In the genomic region with DNA sequence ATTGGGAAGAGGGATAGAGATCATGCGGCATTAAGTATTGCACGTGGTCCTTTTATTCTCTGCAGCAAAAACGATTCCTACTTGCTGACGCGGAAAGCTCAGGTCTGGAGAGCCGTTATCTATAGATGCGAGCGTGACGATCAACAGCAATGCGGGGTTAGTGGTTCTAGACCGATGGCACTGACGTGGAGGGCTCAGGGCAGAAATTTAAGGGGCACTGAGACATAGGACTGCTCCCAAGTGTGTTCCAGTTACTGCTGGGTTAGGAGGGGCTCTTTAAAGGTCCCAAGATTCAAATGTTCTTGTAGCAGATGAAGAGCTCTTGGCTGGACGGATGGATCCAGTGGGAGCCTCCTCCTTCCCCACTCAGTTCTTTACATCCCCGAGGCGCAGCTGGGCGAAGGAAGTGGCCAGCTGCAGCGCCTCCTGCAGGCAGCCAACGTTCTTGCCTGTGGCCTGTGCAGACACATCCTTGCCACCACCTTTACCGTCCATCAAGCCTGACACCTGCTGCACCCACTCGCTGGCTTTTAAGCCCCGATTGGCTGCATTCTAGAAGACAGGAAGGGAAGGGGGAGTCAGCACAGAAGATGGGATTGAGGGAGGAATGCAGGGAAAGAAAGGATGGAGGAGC, we compare ENCODE assay signal across 9 cellular contexts. TPM values are rescaled to one million over a fixed set of nuclear protein-coding genes. Genes with fewer than 3 reads are reported as not detected.
A peak's percentile ranks its signal among the peaks of the same experiment; 100 is the strongest.
DNase-seq lines count a peak whose midpoint lies in the region; ATAC-seq, FAIRE-seq and TF ChIP-seq lines count a peak whose summit lies in the region.
"Had no signal": no experiment of that assay in that cellular context is flagged by ENCODE, and none has a peak within 500 bp of the region (broad histone marks: within the 10 kb centered on the region; RNA-seq: fewer than 3 reads in every experiment).

No MANE protein-coding gene starts in this region.

- peak overlapping the region; percentile 93 for H3K27ac Mint-ChIP-seq in type B pancreatic cell

- H3K4me1 ChIP-seq in HepG2 (ENCODE audit: insufficient read depth, low read length) = peaks cover 49% of the 10 kb centered on the region
- peaks cover 0 to 20% (median 8%) of the 10 kb centered on the region in 4 donors for H3K4me1 ChIP-seq in right lobe of liver

- in situ Hi-C loops in HepG2 (cut with HindIII; ENCODE audit: extremely low pct_ligation_motif_present, low pct_unique_long_range_greater_than_20kb) = loop anchor here (10.0 kb wide), 1 partner anchor 88 kb away; no protein-coding TSS in a partner anchor

- peak; percentile 62 for TF ChIP-seq RAD21 in HepG2 (CRISPR knock-in tag; IDR thresholded peaks at IDR 0.05)

- peaks cover 19% of the 10 kb centered on the region for H3K79me2 ChIP-seq in HepG2 (ENCODE audit: insufficient read depth, low read length)

- no TSS peak for BruUV-seq in HepG2 (replicated peaks; lab: Mats Ljungman, UMichigan)

- WGBS in HepG2 (ENCODE audit: low lambda C conversion rate) = 88% methylated on average over 21 of the region's 21 CpGs
- WGBS in right lobe of liver (ENCODE audit: insufficient coverage, low coverage, low lambda C conversion rate, missing lambda C conversion rate) = 78% methylated on average over 8 of the region's 21 CpGs

- H3K36me3 Mint-ChIP-seq in type B pancreatic cell = peaks cover 11% of the 10 kb centered on the region

- H3K36me3 ChIP-seq in HepG2 (replicated peaks in 1 of 2; ENCODE audit: control insufficient read depth in 1 of 2, insufficient read depth in 2 of 2, low read length in 2 of 2) = peaks cover 36 to 52% of the 10 kb centered on the region in 2 experiments
- H3K36me3 ChIP-seq in right lobe of liver = peaks cover 0 to 54% (median 40%) of the 10 kb centered on the region in 4 donors
- H3K36me3 ChIP-seq in SK-N-MC (ENCODE audit: insufficient read depth, low read length) = peaks cover 43% of the 10 kb centered on the region; the same call in 1 of the 2 replicates
- H3K36me3 ChIP-seq: uterus had no signal

- DNase-seq in HepG2 (ENCODE audit: low spot score) (no peak), right lobe of liver (no peak), SK-N-MC (ENCODE audit: low read depth, low spot score) (no peak), erythroblast (lab: John Stamatoyannopoulos, UW) (peak; percentile 55 to 67), type B pancreatic cell (ENCODE audit: extremely low spot score, unreplicated experiment) (no peak), GM19238 (ENCODE audit: insufficient read length, low spot score) (no peak), A172 (ENCODE audit: low spot score) (no peak), SW480 (ENCODE audit: low spot score) (no peak)

- CTCF ChIA-PET in HepG2 (lab: Yijun Ruan, JAX; ENCODE audit: low intra/inter-chr PET ratio, low total read pairs) = interaction anchor here (1.3 to 1.4 kb wide), 2 partner anchors 15 to 87 kb away, joined by 4 to 5 read pairs; no protein-coding TSS in a partner anchor

- H3K9me3 Mint-ChIP-seq in type B pancreatic cell = no peaks in the 10 kb centered on the region

- H2AFZ ChIP-seq in HepG2 (ENCODE audit: low read length) = no peak overlapping the region

- 0 out of 4 replicates have a peak, but pooled peaks of 1 of the 2 experiments have one; percentile 28 for TF ChIP-seq POLR2A in HepG2 (IDR thresholded peaks at IDR 0.05; ENCODE audit: insufficient read depth in 1 of 2, low read depth in 2 of 2, low read length in 2 of 2)
- TF ChIP-seq POLR2A in right lobe of liver (IDR thresholded peaks at IDR 0.05) = no peak
- TF ChIP-seq POLR2A in erythroblast (IDR thresholded peaks at IDR 0.05; ENCODE audit: low read length) = no peak

- H3K9ac ChIP-seq in HepG2 (ENCODE audit: insufficient read depth, low read depth, low read length) (no peak overlapping the region), SK-N-MC (ENCODE audit: insufficient read length) (no peak overlapping the region)

- POLR2A ChIA-PET in HepG2 (lab: Yijun Ruan, JAX) = interaction anchor here (0.7 to 2.5 kb wide), 11 partner anchors 10 to 128 kb away, joined by 3 to 33 read pairs (median 4); partner anchors contain the start of genes AARS1 and DDX19A

- ATAC-seq in HepG2 = peak; percentile 36
- ATAC-seq in right lobe of liver = no peak

- peak overlapping the region; percentile 93 for H3K4me3 Mint-ChIP-seq in type B pancreatic cell

- no peak for FAIRE-seq in HepG2 (lab: Jason Lieb, UNC)

- no peaks in the 10 kb centered on the region for H3K27me3 Mint-ChIP-seq in type B pancreatic cell

- no peak overlapping the region for H3K27ac ChIP-seq in HepG2 (ENCODE audit: extremely low read length, insufficient read depth, low read length)
- H3K27ac ChIP-seq in right lobe of liver = no peak overlapping the region
- peak overlapping the region; percentile 70 for H3K27ac ChIP-seq in SK-N-MC

- peaks cover 4% of the 10 kb centered on the region for H3K4me1 Mint-ChIP-seq in type B pancreatic cell (ENCODE audit: unreplicated experiment)

- H3K4me3 ChIP-seq in HepG2 (replicated peaks in 1 of 3; ENCODE audit: insufficient read depth in 1 of 3, low read depth in 2 of 3, low read length in 3 of 3) (no peak overlapping the region), right lobe of liver (no peak overlapping the region), SK-N-MC (no peak overlapping the region; the same call in 1 of the 2 replicates)

- peaks cover 24% of the 10 kb centered on the region for H4K20me1 ChIP-seq in HepG2 (ENCODE audit: insufficient read depth, low read length)

- H3K27me3 ChIP-seq in HepG2 (ENCODE audit: control insufficient read depth in 1 of 2, insufficient read depth in 2 of 2, low read length in 2 of 2) = no peaks in the 10 kb centered on the region
- H3K27me3 ChIP-seq in right lobe of liver = no peaks in the 10 kb centered on the region
- H3K27me3 ChIP-seq: uterus had no signal

- H3K9me3 ChIP-seq in HepG2 (ENCODE audit: low read length) (no peaks in the 10 kb centered on the region), right lobe of liver (no peaks in the 10 kb centered on the region), SK-N-MC (ENCODE audit: low read depth, low read length) (no peaks in the 10 kb centered on the region)
- H3K9me3 ChIP-seq: uterus had no signal

- TF ChIP-seq EP300 in HepG2 (IDR thresholded peaks at IDR 0.05; ENCODE audit: low read depth in 2 of 2, low read length in 2 of 2) = no peak
- no peak for TF ChIP-seq EP300 in HepG2 (CRISPR knock-in tag; IDR thresholded peaks at IDR 0.05; ENCODE audit: borderline replicate concordance)

- H3K4me2 ChIP-seq in HepG2 (ENCODE audit: low read depth, low read length) = no peak overlapping the region

- TF ChIP-seq CTCF in HepG2 (CRISPR knock-in tag; IDR thresholded peaks at IDR 0.05) (peak; percentile 80), right lobe of liver (IDR thresholded peaks at IDR 0.05) (peak in 2 of 4 donors; percentile 9 to 28), type B pancreatic cell (conservative IDR thresholded peaks at IDR 0.05) (peak; percentile 63)

- intact Hi-C loops in HepG2 (cut with micrococcal nuclease; ENCODE audit: unreplicated experiment) (loop anchor here (5.0 kb wide), 1 partner anchor 100 kb away; no protein-coding TSS in a partner anchor), right lobe of liver (cut with DNase I) (loop anchor here in 1 of 2 donors (10.0 kb wide), 1 partner anchor 88 kb away; no protein-coding TSS in a partner anchor)

RNA-seq across cellular contexts. Expression of gene EXOSC6, which starts 0.7 kb away (rescaled TPM):
- total RNA-seq in HepG2 (2016; rRNA removed; fragmentation: Illumina TruSeq; extraction: Trizol) = 37.3 and 39.9 TPM in 2 replicates
- total RNA-seq in HepG2 (2016; cell fraction: cytosol; rRNA removed; fragmentation: Illumina TruSeq; extraction: Trizol; ENCODE audit: low read depth) = 5.3 and 5.4 TPM in 2 replicates
- 34.7 and 39.3 TPM in 2 replicates for total RNA-seq in HepG2 (2016; cell fraction: insoluble cytoplasmic fraction; rRNA removed; fragmentation: Illumina TruSeq; extraction: Trizol)
- 18.9 and 19.3 TPM in 2 replicates for total RNA-seq in HepG2 (2016; cell fraction: membrane; rRNA removed; fragmentation: Illumina TruSeq; extraction: Trizol)
- total RNA-seq in HepG2 (2016; cell fraction: nucleus; rRNA removed; fragmentation: Illumina TruSeq; extraction: Trizol) = 16.9 and 19.9 TPM in 2 replicates
- polyA plus RNA-seq in HepG2 (2011; rRNA removed) = 11.9 and 13.1 TPM in 2 replicates
- 9.7 and 11.4 TPM in 2 replicates for polyA plus RNA-seq in HepG2 (2011; cell fraction: cytosol; rRNA removed)
- 9.3 and 9.8 TPM in 2 replicates for polyA plus RNA-seq in HepG2 (2011; cell fraction: nucleus; rRNA removed)
- polyA plus RNA-seq in HepG2 (2012) = 7.2 and 9.5 TPM in 2 replicates
- 3.1 and 3.2 TPM in 2 replicates for polyA plus RNA-seq in HepG2 (2016; cell fraction: cytosol; fragmentation: Illumina TruSeq; extraction: Trizol; ENCODE audit: low read depth)
- polyA plus RNA-seq in HepG2 (2016; cell fraction: insoluble cytoplasmic fraction; fragmentation: Illumina TruSeq; extraction: Trizol; ENCODE audit: low read depth) = 28.6 and 29.3 TPM in 2 replicates
- polyA plus RNA-seq in HepG2 (2016; cell fraction: membrane; fragmentation: Illumina TruSeq; extraction: Trizol; ENCODE audit: low read depth) = 8.0 and 8.8 TPM in 2 replicates
- 26.7 and 27.4 TPM in 2 replicates for polyA plus RNA-seq in HepG2 (2016; cell fraction: nucleus; fragmentation: Illumina TruSeq; extraction: Trizol; ENCODE audit: insufficient read depth, low read depth)
- polyA minus RNA-seq in HepG2 (2011; rRNA and poly(A)+ RNA removed; ENCODE audit: low replicate concordance) = 8.3 and 9.3 TPM in 2 replicates
- 16.9 and 17.1 TPM in 2 replicates for polyA minus RNA-seq in HepG2 (2011; cell fraction: cytosol; rRNA and poly(A)+ RNA removed)
- 11.1 and 13.6 TPM in 2 replicates for polyA minus RNA-seq in HepG2 (2011; cell fraction: nucleus; rRNA and poly(A)+ RNA removed)
- total RNA-seq in right lobe of liver = 10 to 100 TPM in 3 of 6 experiments, 1 to 10 TPM in 3; 6.1 to 13.1 (median 10.2) TPM
- 22.0 and 27.5 TPM in 2 replicates for total RNA-seq in type B pancreatic cell (ENCODE audit: low replicate concordance)
- total RNA-seq in A172 (2014; rRNA removed; shearing (Covaris generic)) = 44.5 and 49.4 TPM in 2 replicates

RNA-seq across cellular contexts. Expression of gene AARS1, which starts 36.8 kb away (rescaled TPM):
- total RNA-seq in HepG2 (2016; rRNA removed; fragmentation: Illumina TruSeq; extraction: Trizol) (107 and 132 TPM in 2 replicates), right lobe of liver (10 to 100 TPM; 74.2 to 91.8 (median 80.7) TPM), type B pancreatic cell (ENCODE audit: low replicate concordance) (112 and 123 TPM in 2 replicates)
- total RNA-seq in HepG2 (2016; cell fraction: cytosol; rRNA removed; fragmentation: Illumina TruSeq; extraction: Trizol; ENCODE audit: low read depth) = 36.0 and 36.9 TPM in 2 replicates
- total RNA-seq in HepG2 (2016; cell fraction: insoluble cytoplasmic fraction; rRNA removed; fragmentation: Illumina TruSeq; extraction: Trizol) = 106 and 131 TPM in 2 replicates
- 22.4 and 24.3 TPM in 2 replicates for total RNA-seq in HepG2 (2016; cell fraction: membrane; rRNA removed; fragmentation: Illumina TruSeq; extraction: Trizol)
- total RNA-seq in HepG2 (2016; cell fraction: nucleus; rRNA removed; fragmentation: Illumina TruSeq; extraction: Trizol) = 86.2 and 93.2 TPM in 2 replicates
- polyA plus RNA-seq in HepG2 (2011; rRNA removed) = 132 and 163 TPM in 2 replicates
- 137 and 146 TPM in 2 replicates for polyA plus RNA-seq in HepG2 (2011; cell fraction: cytosol; rRNA removed)
- polyA plus RNA-seq in HepG2 (2011; cell fraction: nucleus; rRNA removed) = 133 and 160 TPM in 2 replicates
- 134 and 189 TPM in 2 replicates for polyA plus RNA-seq in HepG2 (2012)
- polyA plus RNA-seq in HepG2 (2016; cell fraction: cytosol; fragmentation: Illumina TruSeq; extraction: Trizol; ENCODE audit: low read depth) = 4.3 and 4.9 TPM in 2 replicates
- 108 and 115 TPM in 2 replicates for polyA plus RNA-seq in HepG2 (2016; cell fraction: insoluble cytoplasmic fraction; fragmentation: Illumina TruSeq; extraction: Trizol; ENCODE audit: low read depth)
- polyA plus RNA-seq in HepG2 (2016; cell fraction: membrane; fragmentation: Illumina TruSeq; extraction: Trizol; ENCODE audit: low read depth) = 7.9 and 10.8 TPM in 2 replicates
- polyA plus RNA-seq in HepG2 (2016; cell fraction: nucleus; fragmentation: Illumina TruSeq; extraction: Trizol; ENCODE audit: insufficient read depth, low read depth) = 108 and 116 TPM in 2 replicates
- 201 and 270 TPM in 2 replicates for polyA minus RNA-seq in HepG2 (2011; rRNA and poly(A)+ RNA removed; ENCODE audit: low replicate concordance)
- 108 and 137 TPM in 2 replicates for polyA minus RNA-seq in HepG2 (2011; cell fraction: cytosol; rRNA and poly(A)+ RNA removed)
- polyA minus RNA-seq in HepG2 (2011; cell fraction: nucleus; rRNA and poly(A)+ RNA removed) = 94.2 and 166 TPM in 2 replicates
- total RNA-seq in A172 (2014; rRNA removed; shearing (Covaris generic)) = 68.0 and 74.4 TPM in 2 replicates

RNA-seq across cellular contexts. Expression of gene DDX19B, which starts 46.5 kb away (rescaled TPM):
- 36.2 and 45.1 TPM in 2 replicates for total RNA-seq in HepG2 (2016; rRNA removed; fragmentation: Illumina TruSeq; extraction: Trizol)
- 12.8 and 12.9 TPM in 2 replicates for total RNA-seq in HepG2 (2016; cell fraction: cytosol; rRNA removed; fragmentation: Illumina TruSeq; extraction: Trizol; ENCODE audit: low read depth)
- 39.6 and 45.1 TPM in 2 replicates for total RNA-seq in HepG2 (2016; cell fraction: insoluble cytoplasmic fraction; rRNA removed; fragmentation: Illumina TruSeq; extraction: Trizol)
- total RNA-seq in HepG2 (2016; cell fraction: membrane; rRNA removed; fragmentation: Illumina TruSeq; extraction: Trizol) = 23.3 and 24.2 TPM in 2 replicates
- total RNA-seq in HepG2 (2016; cell fraction: nucleus; rRNA removed; fragmentation: Illumina TruSeq; extraction: Trizol) = 19.1 and 19.2 TPM in 2 replicates
- 40.0 and 48.1 TPM in 2 replicates for polyA plus RNA-seq in HepG2 (2011; rRNA removed)
- polyA plus RNA-seq in HepG2 (2011; cell fraction: cytosol; rRNA removed) = 32.7 and 34.5 TPM in 2 replicates
- 37.9 and 40.4 TPM in 2 replicates for polyA plus RNA-seq in HepG2 (2011; cell fraction: nucleus; rRNA removed)
- 44.8 and 46.5 TPM in 2 replicates for polyA plus RNA-seq in HepG2 (2012)
- 19.4 and 20.0 TPM in 2 replicates for polyA plus RNA-seq in HepG2 (2016; cell fraction: cytosol; fragmentation: Illumina TruSeq; extraction: Trizol; ENCODE audit: low read depth)
- 52.7 and 69.9 TPM in 2 replicates for polyA plus RNA-seq in HepG2 (2016; cell fraction: insoluble cytoplasmic fraction; fragmentation: Illumina TruSeq; extraction: Trizol; ENCODE audit: low read depth)
- polyA plus RNA-seq in HepG2 (2016; cell fraction: membrane; fragmentation: Illumina TruSeq; extraction: Trizol; ENCODE audit: low read depth) = 27.4 and 28.0 TPM in 2 replicates
- polyA plus RNA-seq in HepG2 (2016; cell fraction: nucleus; fragmentation: Illumina TruSeq; extraction: Trizol; ENCODE audit: insufficient read depth, low read depth) = 38.1 and 41.2 TPM in 2 replicates
- 14.4 and 19.9 TPM in 2 replicates for polyA minus RNA-seq in HepG2 (2011; rRNA and poly(A)+ RNA removed; ENCODE audit: low replicate concordance)
- polyA minus RNA-seq in HepG2 (2011; cell fraction: cytosol; rRNA and poly(A)+ RNA removed) = 9.7 and 21.2 TPM in 2 replicates
- polyA minus RNA-seq in HepG2 (2011; cell fraction: nucleus; rRNA and poly(A)+ RNA removed) = 19.9 and 21.8 TPM in 2 replicates
- total RNA-seq in right lobe of liver = 10 to 100 TPM; 15.2 to 32.3 (median 20.0) TPM
- total RNA-seq in type B pancreatic cell (ENCODE audit: low replicate concordance) = 27.4 and 32.2 TPM in 2 replicates
- total RNA-seq in A172 (2014; rRNA removed; shearing (Covaris generic)) = 10.3 and 16.5 TPM in 2 replicates

Comparison
In these comparisons a context has a peak if more than half of its experiments do, and no peak if none do; other contexts are left out.
1. DNase-seq: peak in erythroblast (2 of 2); none in HepG2 (single experiment), right lobe of liver (0 of 3), SK-N-MC (single experiment), type B pancreatic cell (single experiment), GM19238 (single experiment), A172 (single experiment) and SW480 (single experiment).